9 cellular contexts compared by ENCODE assay signal in the genomic region with DNA sequence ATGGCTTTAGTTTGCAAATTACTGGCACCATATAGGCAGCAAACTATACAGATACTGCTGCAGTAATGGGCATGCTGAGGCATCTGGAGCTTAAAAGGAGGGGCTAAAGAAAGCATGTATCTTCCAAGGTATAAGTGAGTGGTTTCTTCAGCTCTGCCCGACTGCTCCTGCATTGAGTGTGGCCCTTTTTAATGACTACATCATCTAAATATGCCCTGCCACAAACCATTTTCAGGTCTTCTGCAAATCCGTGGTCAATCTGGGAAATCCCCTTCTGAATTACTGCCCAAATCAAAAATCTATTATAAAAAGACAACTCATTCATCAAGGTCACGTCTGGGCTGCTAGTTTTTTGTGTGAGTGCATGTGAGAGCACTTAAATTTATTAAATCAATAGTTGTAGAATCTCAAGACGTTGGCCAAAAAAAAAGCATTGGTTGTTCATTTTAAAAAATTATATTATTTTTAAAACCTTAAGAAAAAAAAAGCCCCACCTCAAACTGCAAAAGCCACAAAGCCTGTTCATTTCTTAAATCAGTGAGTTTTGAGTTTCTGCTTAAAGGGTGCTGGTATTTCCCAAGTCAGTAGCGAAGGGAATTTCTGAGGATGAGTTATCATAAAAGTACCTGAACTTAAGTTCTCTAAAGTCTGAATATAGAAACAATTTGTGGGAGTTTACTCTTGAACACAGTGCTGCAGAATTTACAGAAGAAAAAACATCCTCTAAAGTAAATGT. TPM values are rescaled to one million over a fixed set of nuclear protein-coding genes. Genes with fewer than 3 reads are reported as not detected.
DNase-seq lines count a peak whose midpoint lies in the region; ATAC-seq, FAIRE-seq and TF ChIP-seq lines count a peak whose summit lies in the region.
"Had no signal": no experiment of that assay in that cellular context is flagged by ENCODE, and none has a peak within 500 bp of the region (broad histone marks: within the 10 kb centered on the region; RNA-seq: fewer than 3 reads in every experiment).

No MANE protein-coding gene starts in this region.

- H2BK120ac ChIP-seq in mesenchymal stem cell (ENCODE audit: low read depth, low read length) = no peak overlapping the region

- intact Hi-C loops in A673 (cut with micrococcal nuclease; ENCODE audit: unreplicated experiment) = loop anchor here (5.0 to 10.0 kb wide), 4 partner anchors 122 to 791 kb away; no protein-coding TSS in a partner anchor

- WGBS in mesenchymal stem cell = 60% methylated on average over 1 of the region's 5 CpGs
- WGBS in hepatocyte (ENCODE audit: low lambda C conversion rate, missing lambda C conversion rate) = 69% methylated on average over 5 of the region's 5 CpGs

- no TSS peak for BruUV-seq in A673 (replicated peaks; lab: Mats Ljungman, UMichigan)

- no peak overlapping the region for H3K27ac ChIP-seq in mesenchymal stem cell (ENCODE audit: low read length, poor library complexity, severe bottlenecking)
- no peak overlapping the region for H3K27ac ChIP-seq in A673 (ENCODE audit: low read depth, low read length, poor library complexity, severe bottlenecking)
- H3K27ac ChIP-seq in hepatocyte = no peak overlapping the region

- DNase-seq in RCC 7860 (ENCODE audit: low spot score) (peak; percentile 86), kidney tubule cell (ENCODE audit: low spot score) (peak; percentile 93), mesenchymal stem cell (no peak), A673 (ENCODE audit: low spot score) (no peak), activated gamma-delta T cell (lab: John Stamatoyannopoulos, UW) (no peak), hepatocyte (ENCODE audit: low spot score) (no peak)

- ATAC-seq in GM18511 (IDR thresholded peaks at IDR 0.05; ENCODE audit: unreplicated experiment) = peak; percentile 66
- peak; percentile 40 for ATAC-seq in HG02571 (IDR thresholded peaks at IDR 0.05; ENCODE audit: unreplicated experiment)

- no peak overlapping the region for H3K18ac ChIP-seq in mesenchymal stem cell (ENCODE audit: low read depth in 1 of 2, low read length in 2 of 2)

- H3K4me2 ChIP-seq in mesenchymal stem cell (ENCODE audit: low read length, poor library complexity, severe bottlenecking) (no peak overlapping the region), hepatocyte (no peak overlapping the region)

- no peaks in the 10 kb centered on the region for H4K20me1 ChIP-seq in hepatocyte (ENCODE audit: insufficient read depth, poor library complexity, severe bottlenecking)

- no peak overlapping the region for H3K14ac ChIP-seq in mesenchymal stem cell (ENCODE audit: low read length in 2 of 2)

- H3K27me3 ChIP-seq in mesenchymal stem cell (ENCODE audit: control insufficient read depth in 1 of 2, insufficient read depth in 1 of 2, low read length in 2 of 2) (no peaks in the 10 kb centered on the region), A673 (replicated peaks; ENCODE audit: insufficient read depth, low read depth, low read length, poor library complexity) (no peaks in the 10 kb centered on the region), hepatocyte (no peaks in the 10 kb centered on the region)

- H3K4me1 ChIP-seq in mesenchymal stem cell (ENCODE audit: control insufficient read depth, insufficient read depth, low read depth, low read length) = peaks cover 7% of the 10 kb centered on the region
- peaks cover 29% of the 10 kb centered on the region for H3K4me1 ChIP-seq in A673 (ENCODE audit: insufficient read depth, low read length, poor library complexity, severe bottlenecking)
- H3K4me1 ChIP-seq in hepatocyte (ENCODE audit: insufficient read depth) = peaks cover 4% of the 10 kb centered on the region

- no peaks in the 10 kb centered on the region for H3K79me2 ChIP-seq in hepatocyte

- no peak overlapping the region for H3K23ac ChIP-seq in mesenchymal stem cell (ENCODE audit: low read length in 2 of 2)

- H2BK12ac ChIP-seq in mesenchymal stem cell (ENCODE audit: low read length in 2 of 2) = no peak overlapping the region

- no peak overlapping the region for H4K91ac ChIP-seq in mesenchymal stem cell (ENCODE audit: low read length)

- no peak overlapping the region for H2BK5ac ChIP-seq in mesenchymal stem cell (ENCODE audit: low read depth, low read length, poor library complexity, severe bottlenecking)

- H3K36me3 ChIP-seq in mesenchymal stem cell (ENCODE audit: control insufficient read depth in 1 of 2, insufficient read depth in 2 of 2, low read depth in 1 of 2, low read length in 2 of 2) (no peaks in the 10 kb centered on the region), A673 (ENCODE audit: insufficient read depth, low read length, poor library complexity, severe bottlenecking) (no peaks in the 10 kb centered on the region), hepatocyte (replicated peaks; ENCODE audit: insufficient read depth, low read depth) (no peaks in the 10 kb centered on the region)

- no peak overlapping the region for H2AFZ ChIP-seq in mesenchymal stem cell (ENCODE audit: low read depth, low read length)
- no peak overlapping the region for H2AFZ ChIP-seq in hepatocyte

- H3K9me3 ChIP-seq in mesenchymal stem cell (ENCODE audit: control insufficient read depth, low read length) (no peaks in the 10 kb centered on the region), A673 (ENCODE audit: low read depth, low read length, poor library complexity, severe bottlenecking) (no peaks in the 10 kb centered on the region), hepatocyte (ENCODE audit: low read depth) (no peaks in the 10 kb centered on the region)

- no peak overlapping the region for H3K9ac ChIP-seq in mesenchymal stem cell (ENCODE audit: low read length)

- H2AK5ac ChIP-seq in mesenchymal stem cell (ENCODE audit: low read length, severe bottlenecking) = no peak overlapping the region

- no peak overlapping the region for H4K8ac ChIP-seq in mesenchymal stem cell (ENCODE audit: low read length)

- H3K4ac ChIP-seq in mesenchymal stem cell (ENCODE audit: low read depth in 1 of 2, low read length in 2 of 2) = no peak overlapping the region

- TF ChIP-seq CTCF in A673 (conservative IDR thresholded peaks at IDR 0.05; ENCODE audit: low read depth, low read length) (no peak), hepatocyte (IDR thresholded peaks at IDR 0.05; ENCODE audit: poor library complexity) (no peak)

- peak; percentile 82 for FAIRE-seq in RCC 7860 (lab: Jason Lieb, UNC)

- CTCF ChIA-PET in A673 (lab: Charles Lee) = no interaction called here

- H3K4me3 ChIP-seq in mesenchymal stem cell (ENCODE audit: insufficient read depth in 1 of 2, low read depth in 1 of 2, low read length in 2 of 2) = no peak overlapping the region
- no peak overlapping the region for H3K4me3 ChIP-seq in A673 (ENCODE audit: low read depth, low read length, poor library complexity, severe bottlenecking)
- no peak overlapping the region for H3K4me3 ChIP-seq in hepatocyte

- H3K79me1 ChIP-seq in mesenchymal stem cell (replicated peaks; ENCODE audit: low read length, poor library complexity, severe bottlenecking) = no peaks in the 10 kb centered on the region

- H3K9me2 ChIP-seq in hepatocyte (replicated peaks; ENCODE audit: insufficient read depth) = no peaks in the 10 kb centered on the region

- H2BK15ac ChIP-seq in mesenchymal stem cell (ENCODE audit: low read depth, poor library complexity, severe bottlenecking) = no peak overlapping the region

- POLR2A ChIA-PET in A673 (lab: Charles Lee; ENCODE audit: low non-redundant PET) = interaction anchor here (0.5 kb wide), 1 partner anchor 158 kb away, joined by 12 read pairs; no protein-coding TSS in a partner anchor

RNA-seq across cellular contexts. Expression of gene LCP1, which starts 16.3 kb away (rescaled TPM):
- 1.1 TPM for polyA plus RNA-seq in mesenchymal stem cell (2013, experiment 1 of 2)
- polyA plus RNA-seq in mesenchymal stem cell (2013, experiment 2 of 2) = 1.1 TPM
- 6.2 and 9.1 TPM in 2 replicates for total RNA-seq in A673 (2021)
- total RNA-seq in hepatocyte = 30.6 and 31.5 TPM in 2 replicates
- 17.7 and 18.9 TPM in 2 replicates for polyA plus RNA-seq in hepatocyte
- total RNA-seq: lung microvascular endothelial cell had no signal

RNA-seq across cellular contexts. Expression of gene LRRC63, which starts 46.1 kb away (rescaled TPM):
- polyA plus RNA-seq in mesenchymal stem cell (2013, experiment 1 of 2) = 0.07 TPM
- 0.07 TPM for polyA plus RNA-seq in mesenchymal stem cell (2013, experiment 2 of 2)
- total RNA-seq in A673 (2021) = 0.74 and 0.82 TPM in 2 replicates
- 0.68 TPM in 1 of 2 replicates, not detected in the other for total RNA-seq in hepatocyte
- 0.21 TPM in 1 of 2 replicates, not detected in the other for polyA plus RNA-seq in hepatocyte

Comparison
In these comparisons a context has a peak if more than half of its experiments do, and no peak if none do; other contexts are left out.
1. DNase-seq: peak in RCC 7860 (single experiment) and kidney tubule cell (single experiment); none in mesenchymal stem cell (single experiment), A673 (single experiment), activated gamma-delta T cell (single experiment) and hepatocyte (single experiment).